Comparison of ENCODE assay signal across 9 cellular contexts in the genomic region with DNA sequence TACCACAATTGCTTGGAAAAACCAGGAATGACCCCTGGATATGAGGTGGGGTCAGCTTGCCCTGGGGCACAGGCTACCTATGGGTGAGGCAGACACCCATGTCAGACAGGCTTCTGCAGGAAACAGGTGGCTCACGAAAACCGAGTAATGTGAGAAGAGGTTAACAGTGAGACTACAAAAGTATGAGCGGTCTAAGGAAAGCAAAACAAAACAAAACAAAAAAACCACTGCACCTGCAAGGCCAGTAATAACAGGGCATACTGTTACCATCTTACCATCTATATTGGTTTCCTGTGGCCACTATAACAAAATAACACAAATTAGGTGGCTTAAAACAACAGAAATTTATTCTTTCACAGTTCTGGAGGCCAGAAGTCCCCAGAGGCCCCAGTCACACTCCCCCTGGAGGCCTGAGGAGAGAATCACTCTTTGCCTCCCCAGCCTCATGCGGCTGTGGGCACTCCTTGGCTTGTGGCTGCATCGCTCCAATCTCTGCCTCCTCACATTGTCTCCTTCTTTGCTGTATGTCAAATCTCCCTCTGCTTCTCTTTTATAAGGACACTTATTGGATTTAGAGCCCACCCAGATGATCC.
DNase-seq lines count a peak whose midpoint lies in the region; ATAC-seq and TF ChIP-seq lines count a peak whose summit lies in the region.
"Had no signal": no experiment of that assay in that cellular context is flagged by ENCODE, and none has a peak within 500 bp of the region (broad histone marks: within the 10 kb centered on the region; RNA-seq: fewer than 3 reads in every experiment).

No MANE protein-coding gene starts in this region.

- intact Hi-C loops in activated naive CD4-positive, alpha-beta T cell treated with anti-CD3 and anti-CD28 coated beads for 36 hours (cut with micrococcal nuclease): no loop called here

- no peaks in the 10 kb centered on the region for H4K20me1 ChIP-seq in Karpas-422 (ENCODE audit: insufficient read depth, low read depth, low read length)

- no peak overlapping the region for H3K27ac Mint-ChIP-seq in activated naive CD4-positive, alpha-beta T cell treated with anti-CD3 and anti-CD28 coated beads for 36 hours

- ATAC-seq in GM18867 (IDR thresholded peaks at IDR 0.05; ENCODE audit: unreplicated experiment) (peak; percentile 85), HG02588 (IDR thresholded peaks at IDR 0.05; ENCODE audit: unreplicated experiment) (peak; percentile 81)

- no peak overlapping the region for H3K9ac ChIP-seq in Karpas-422 (ENCODE audit: low read length)

- no peak for DNase-seq in BE2C
- peak; percentile 37 for DNase-seq in NB4 (ENCODE audit: low read depth)
- no peak for DNase-seq in Karpas-422
- no peak for DNase-seq in activated naive CD4-positive, alpha-beta T cell treated with anti-CD3 and anti-CD28 coated beads for 36 hours
- no peak for DNase-seq in NCI-H524 treated with DMSO at 0.1 percent for 48 hours (lab: John Stamatoyannopoulos, UW)
- no peak for DNase-seq in effector CD8-positive, alpha-beta T cell (lab: John Stamatoyannopoulos, UW)
- DNase-seq: NCI-H1436 had no signal

- TF ChIP-seq POLR2A in NB4 (IDR thresholded peaks at IDR 0.05; ENCODE audit: extremely low read depth, insufficient read length): no peak

- no peaks in the 10 kb centered on the region for H3K36me3 Mint-ChIP-seq in activated naive CD4-positive, alpha-beta T cell treated with anti-CD3 and anti-CD28 coated beads for 36 hours (ENCODE audit: low read depth)

- no peak overlapping the region for H3K4me2 ChIP-seq in Karpas-422 (ENCODE audit: low read depth, low read length, poor library complexity, severe bottlenecking)

- no peak overlapping the region for H3K4me3 Mint-ChIP-seq in activated naive CD4-positive, alpha-beta T cell treated with anti-CD3 and anti-CD28 coated beads for 36 hours

- H3K9me2 ChIP-seq in Karpas-422 (replicated peaks; ENCODE audit: insufficient read depth, low read length): no peaks in the 10 kb centered on the region

- no peaks in the 10 kb centered on the region for H3K27me3 Mint-ChIP-seq in activated naive CD4-positive, alpha-beta T cell treated with anti-CD3 and anti-CD28 coated beads for 36 hours (ENCODE audit: low read depth)

- H3K4me1 Mint-ChIP-seq in activated naive CD4-positive, alpha-beta T cell treated with anti-CD3 and anti-CD28 coated beads for 36 hours (ENCODE audit: low read depth): no peaks in the 10 kb centered on the region

- H3K9me3 Mint-ChIP-seq in activated naive CD4-positive, alpha-beta T cell treated with anti-CD3 and anti-CD28 coated beads for 36 hours: peaks cover 2% of the 10 kb centered on the region

- H3K4me1 ChIP-seq in BE2C: no peaks in the 10 kb centered on the region
- peaks cover 7% of the 10 kb centered on the region for H3K4me1 ChIP-seq in Karpas-422 (ENCODE audit: low read length)

- no peaks in the 10 kb centered on the region for H3K79me2 ChIP-seq in Karpas-422 (ENCODE audit: low read length)

- H3K27ac ChIP-seq in Karpas-422 (ENCODE audit: low read length): no peak overlapping the region

- H3K36me3 ChIP-seq in BE2C (no peaks in the 10 kb centered on the region), Karpas-422 (ENCODE audit: insufficient read depth, low read length) (no peaks in the 10 kb centered on the region)

- CTCF ChIA-PET in activated naive CD4-positive, alpha-beta T cell treated with anti-CD3 and anti-CD28 coated beads for 36 hours (lab: Charles Lee): no interaction called here

- H3K9me3 ChIP-seq in BE2C: no peaks in the 10 kb centered on the region
- H3K9me3 ChIP-seq in Karpas-422 (ENCODE audit: low read length): no peaks in the 10 kb centered on the region

- H3K4me3 ChIP-seq in BE2C (ENCODE audit: low read depth, low read length) (no peak overlapping the region), NB4 (ENCODE audit: low read depth, low read length) (no peak overlapping the region), Karpas-422 (ENCODE audit: low read length) (no peak overlapping the region)

- H3K27me3 ChIP-seq in BE2C: no peaks in the 10 kb centered on the region
- no peaks in the 10 kb centered on the region for H3K27me3 ChIP-seq in Karpas-422 (ENCODE audit: low read length)

- no peak overlapping the region for H2AFZ ChIP-seq in Karpas-422 (ENCODE audit: low read length)

- 0 out of 2 replicates have a peak, but pooled peaks have one; percentile 4 for TF ChIP-seq CTCF in BE2C (IDR thresholded peaks at IDR 0.05; ENCODE audit: low read depth, low read length)
- peak; percentile 53 for TF ChIP-seq CTCF in NB4 (IDR thresholded peaks at IDR 0.05; ENCODE audit: low read depth, low read length)
